ENCODE assay signal across 22 cellular contexts in the genomic region with DNA sequence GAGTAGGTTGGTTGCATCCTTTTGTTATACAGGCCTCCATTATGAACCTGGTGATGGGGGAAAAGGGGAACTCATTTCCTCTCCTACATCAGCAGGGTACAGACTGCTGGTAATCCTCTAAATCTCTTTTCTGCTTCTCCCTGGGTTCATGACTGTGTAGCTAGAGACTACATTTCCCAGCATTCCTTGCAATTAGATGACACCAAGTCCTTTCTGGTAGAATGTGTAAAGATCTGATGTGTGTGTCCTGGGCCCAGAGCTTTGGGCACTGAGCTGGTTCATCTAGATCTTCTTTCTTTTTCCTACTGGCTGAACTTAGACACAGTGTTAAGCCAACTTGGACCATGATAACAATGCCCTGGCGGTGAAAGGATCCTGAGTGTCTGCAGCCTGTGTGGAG.
DNase-seq lines count a peak whose midpoint lies in the region; ATAC-seq and TF ChIP-seq lines count a peak whose summit lies in the region.
"Had no signal": no experiment of that assay in that cellular context is flagged by ENCODE, and none has a peak within 500 bp of the region (broad histone marks: within the 10 kb centered on the region; RNA-seq: fewer than 3 reads in every experiment).

No MANE protein-coding gene starts in this region.

- DNase-seq in GM12865 (ENCODE audit: low read depth) (peak; percentile 12), KBM-7 (peak; percentile 14), endodermal cell (peak; percentile 55), right cardiac atrium (no peak), HPDE6-E6E7 (ENCODE audit: extremely low spot score) (no peak)
- DNase-seq: activated CD4-positive, CD25-positive, alpha-beta regulatory T cell treated with anti-CD3 and anti-CD28 coated beads, Interleukin-2, amount 50 U/mL, for 72 hours; activated CD8-positive, alpha-beta memory T cell treated with anti-CD3 and anti-CD28 coated beads for 24 hours; activated T-cell treated with anti-CD3 and anti-CD28 coated beads, Interleukin-2, amount 50 U/mL, for 48 hours; effector CD8-positive, alpha-beta T cell; left ventricle myocardium inferior; mucosa of descending colon; NCI-H226; SHP77; stimulated activated CD4-positive, alpha-beta T cell treated with anti-CD3 and anti-CD28 coated beads, Interleukin-4, amount 100 ng/mL, for 1 hour had no signal

- H3K9me3 Mint-ChIP-seq in endodermal cell: no peaks in the 10 kb centered on the region
- H3K9me3 Mint-ChIP-seq: activated naive CD4-positive, alpha-beta T cell treated with anti-CD3 and anti-CD28 coated beads, Interleukin-2, amount 50 U/mL, for 72 hours; T-helper 2 cell treated with Interferon-gamma antibody and Interleukin-4, amounts not matched to agents 5 μg/mL and 100 μg/mL, for 36 hours; type B pancreatic cell had no signal

- H3K36me3 Mint-ChIP-seq in endodermal cell (ENCODE audit: low read depth): no peaks in the 10 kb centered on the region
- H3K36me3 Mint-ChIP-seq: activated naive CD4-positive, alpha-beta T cell treated with anti-CD3 and anti-CD28 coated beads, Interleukin-2, amount 50 U/mL, for 72 hours; type B pancreatic cell had no signal

- no peaks in the 10 kb centered on the region for H4K20me1 ChIP-seq in OCI-LY3 (ENCODE audit: insufficient read depth, low read length)

- no peak overlapping the region for H3K27ac Mint-ChIP-seq in endodermal cell
- H3K27ac Mint-ChIP-seq: activated naive CD4-positive, alpha-beta T cell treated with anti-CD3 and anti-CD28 coated beads, Interleukin-2, amount 50 U/mL, for 72 hours; T-helper 2 cell treated with Interferon-gamma antibody and Interleukin-4, amounts not matched to agents 5 μg/mL and 100 μg/mL, for 36 hours; type B pancreatic cell had no signal

- TF ChIP-seq CTCF in GM12865 (IDR thresholded peaks at IDR 0.05; ENCODE audit: insufficient read depth, low read depth, low read length, missing control alignments) (no peak), OCI-LY3 (IDR thresholded peaks at IDR 0.05; ENCODE audit: low read depth, low read length) (no peak), endodermal cell (conservative IDR thresholded peaks at IDR 0.05) (no peak)

- 0 out of 2 replicates have a peak overlapping the region, but pooled peaks have one; percentile 39 for H2AFZ ChIP-seq in OCI-LY3 (ENCODE audit: low read depth, low read length)

- no peak for ATAC-seq in GM21529 (IDR thresholded peaks at IDR 0.05; ENCODE audit: unreplicated experiment)
- no peak for ATAC-seq in right cardiac atrium
- ATAC-seq in HG02884 (IDR thresholded peaks at IDR 0.05; ENCODE audit: unreplicated experiment): no peak
- ATAC-seq: activated naive CD4-positive, alpha-beta T cell treated with anti-CD3 and anti-CD28 coated beads, Interleukin-2, amount 50 U/mL, for 72 hours; mucosa of descending colon had no signal

- H3K79me2 ChIP-seq in OCI-LY3 (ENCODE audit: low read length): no peaks in the 10 kb centered on the region

- WGBS in endodermal cell (ENCODE audit: insufficient coverage in 1 of 2, insufficient read length in 1 of 2), 2 experiments: 95 to 100% methylated on average over 1 of the region's 1 CpG
- WGBS in right cardiac atrium: 98% methylated on average over 1 of the region's 1 CpG

- H3K4me1 Mint-ChIP-seq in endodermal cell: no peaks in the 10 kb centered on the region

- H3K4me1 ChIP-seq in OCI-LY3 (ENCODE audit: low read length) (no peaks in the 10 kb centered on the region), endodermal cell (ENCODE audit: control insufficient read depth, insufficient read depth, low read length) (no peaks in the 10 kb centered on the region), right cardiac atrium (ENCODE audit: control insufficient read depth, insufficient read depth, low read length) (no peaks in the 10 kb centered on the region)
- H3K4me1 ChIP-seq: esophagus muscularis mucosa, left ventricle myocardium inferior had no signal

- H3K4me2 ChIP-seq in OCI-LY3 (ENCODE audit: low read length): no peak overlapping the region
- H3K4me2 ChIP-seq: smooth muscle cell had no signal

- H3K9ac ChIP-seq in OCI-LY3 (ENCODE audit: low read length) (no peak overlapping the region), endodermal cell (ENCODE audit: extremely low read depth, low read length, poor library complexity, severe bottlenecking) (no peak overlapping the region)

- H3K4me3 ChIP-seq in GM12865 (ENCODE audit: low read depth, low read length) (no peak overlapping the region), OCI-LY3 (ENCODE audit: low read length) (no peak overlapping the region), endodermal cell (ENCODE audit: low read length) (no peak overlapping the region), right cardiac atrium (ENCODE audit: low read length) (no peak overlapping the region)
- H3K4me3 ChIP-seq: esophagus muscularis mucosa, left ventricle myocardium inferior, mucosa of descending colon, smooth muscle cell had no signal

- H3K9me3 ChIP-seq in OCI-LY3 (ENCODE audit: insufficient read depth, low read length) (no peaks in the 10 kb centered on the region), endodermal cell (ENCODE audit: control insufficient read depth, low read length) (no peaks in the 10 kb centered on the region), right cardiac atrium (ENCODE audit: control insufficient read depth, low read length) (no peaks in the 10 kb centered on the region)
- H3K9me3 ChIP-seq: esophagus muscularis mucosa, left ventricle myocardium inferior, mucosa of descending colon had no signal

- intact Hi-C loops in right cardiac atrium (cut with DNase I): no loop called here

- H3K27me3 ChIP-seq in OCI-LY3 (ENCODE audit: low read depth, low read length) (no peaks in the 10 kb centered on the region), endodermal cell (ENCODE audit: control insufficient read depth, insufficient read depth, low read length, poor library complexity, severe bottlenecking) (no peaks in the 10 kb centered on the region), right cardiac atrium (ENCODE audit: control insufficient read depth, insufficient read depth) (no peaks in the 10 kb centered on the region)

- H3K27me3 Mint-ChIP-seq in endodermal cell (ENCODE audit: insufficient read depth): no peaks in the 10 kb centered on the region
- H3K27me3 Mint-ChIP-seq: type B pancreatic cell had no signal

- H3K27ac ChIP-seq in OCI-LY3 (ENCODE audit: low read length) (no peak overlapping the region), endodermal cell (ENCODE audit: low read depth, low read length) (no peak overlapping the region), right cardiac atrium (ENCODE audit: low read length) (no peak overlapping the region)
- H3K27ac ChIP-seq: esophagus muscularis mucosa, left ventricle myocardium inferior had no signal

- in situ Hi-C loops in KBM-7 (cut with MboI; ENCODE audit: low pct_unique_long_range_greater_than_20kb, low sequenced_read_pairs): loop anchor here (25.0 kb wide), 1 partner anchor 313 kb away; no protein-coding TSS in a partner anchor

- H3K36me3 ChIP-seq in OCI-LY3 (replicated peaks; ENCODE audit: low read depth, low read length): no peaks in the 10 kb centered on the region
- no peaks in the 10 kb centered on the region for H3K36me3 ChIP-seq in endodermal cell (ENCODE audit: control insufficient read depth, insufficient read depth, low read length)
- H3K36me3 ChIP-seq: esophagus muscularis mucosa, left ventricle myocardium inferior had no signal

- no peak overlapping the region for H3K4me3 Mint-ChIP-seq in endodermal cell
- H3K4me3 Mint-ChIP-seq: T-helper 2 cell treated with Interferon-gamma antibody and Interleukin-4, amounts not matched to agents 5 μg/mL and 100 μg/mL, for 36 hours; type B pancreatic cell had no signal

Comparison
In these comparisons a context has a peak if more than half of its experiments do, and no peak if none do; other contexts are left out.
1. DNase-seq: peak in GM12865 (single experiment), KBM-7 (single experiment) and endodermal cell (single experiment); none in right cardiac atrium (0 of 3) and HPDE6-E6E7 (single experiment).